Comparison of ENCODE assay signal across 8 cellular contexts in the genomic region with DNA sequence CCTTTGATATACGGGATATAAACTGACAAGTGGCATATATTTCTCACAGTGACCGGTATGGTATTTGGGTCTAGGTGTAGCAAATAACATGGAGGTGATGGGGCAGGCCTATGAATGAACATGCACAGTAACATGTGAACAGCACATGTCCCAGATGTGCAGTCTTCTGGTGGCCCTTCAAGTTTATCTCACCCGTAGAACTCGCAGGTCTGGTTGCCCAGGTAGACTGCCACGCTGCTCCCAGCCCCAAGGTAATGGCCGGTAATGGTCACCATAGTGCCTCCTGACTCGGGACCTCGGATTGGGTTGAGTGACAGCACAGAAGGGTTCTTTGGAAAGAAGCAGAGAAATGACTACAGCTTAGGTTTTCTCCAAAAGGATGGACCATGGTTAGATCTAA.
"Had no signal": no experiment of that assay in that cellular context is flagged by ENCODE, and none has a peak within 500 bp of the region (broad histone marks: within the 10 kb centered on the region; RNA-seq: fewer than 3 reads in every experiment).

No MANE protein-coding gene starts in this region.

- H3K4me3 Mint-ChIP-seq: GM23338, H9 had no signal

- H3K4me2 ChIP-seq: GM23338 had no signal

- ATAC-seq: GM23338, K562 had no signal

- H3K9me3 Mint-ChIP-seq: GM23338, H9 had no signal

- DNase-seq: H9, HCEC 1CT, IMR-90 had no signal

- FAIRE-seq: H1, H54, HTR-8/SVneo, K562 had no signal

- H2AFZ ChIP-seq: GM23338 had no signal

- H3K27ac Mint-ChIP-seq: GM23338, H9 had no signal

- H3K4me3 ChIP-seq: GM23338, K562 had no signal
